Comparison of ENCODE assay signal across 6 cellular contexts in the genomic region with DNA sequence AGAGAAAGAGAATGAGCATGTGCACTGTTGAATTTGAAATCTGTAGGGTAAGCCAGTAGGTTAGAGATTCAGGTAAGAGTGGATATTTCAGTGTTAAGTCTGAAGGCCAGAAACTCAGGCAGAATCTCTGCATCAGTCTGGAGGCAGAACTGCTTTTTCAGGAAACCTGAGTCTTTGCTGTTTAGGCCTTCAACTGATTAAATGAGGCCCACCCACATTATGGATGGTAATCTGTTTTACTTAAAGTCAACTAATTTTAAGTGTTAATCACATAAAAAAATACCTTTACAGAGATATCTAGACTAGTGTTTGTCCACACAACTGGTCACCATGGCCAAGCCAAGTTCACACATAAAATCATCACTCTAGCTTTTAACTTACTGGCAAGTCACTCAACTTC.
"Had no signal": no experiment of that assay in that cellular context is flagged by ENCODE, and none has a peak within 500 bp of the region (broad histone marks: within the 10 kb centered on the region; RNA-seq: fewer than 3 reads in every experiment).

No MANE protein-coding gene starts in this region.

- DNase-seq: IMR-90, KBM-7, KG1 had no signal

- H3K27ac ChIP-seq: HL-60, KMS-11 had no signal

- ATAC-seq: HepG2 had no signal

- H3K9ac ChIP-seq: KMS-11 had no signal

- FAIRE-seq: HepG2 had no signal

- H3K4me2 ChIP-seq: KMS-11 had no signal
